Comparison of ENCODE assay signal across 13 cellular contexts in the genomic region with DNA sequence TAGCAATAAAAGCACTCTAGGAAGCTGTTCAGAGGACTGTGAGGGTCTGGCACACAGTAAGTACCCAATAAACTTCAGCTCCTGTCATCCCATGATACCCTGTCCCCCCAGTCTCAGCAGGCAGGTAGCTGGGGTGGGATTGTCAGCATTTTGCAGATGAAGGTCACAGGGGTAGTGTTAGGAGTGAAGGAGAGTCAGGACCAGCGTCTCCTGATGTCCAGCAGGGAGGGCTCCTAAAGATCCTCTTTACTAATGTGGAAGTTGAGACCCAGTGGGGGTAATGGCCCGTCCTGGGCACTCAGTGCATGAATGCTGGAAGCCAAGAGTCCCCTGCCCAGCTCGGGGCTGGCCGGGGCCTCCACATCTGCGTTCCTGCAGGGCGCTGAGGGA. TPM values are rescaled to one million over a fixed set of nuclear protein-coding genes. Genes with fewer than 3 reads are reported as not detected.
DNase-seq lines count a peak whose midpoint lies in the region; ATAC-seq and TF ChIP-seq lines count a peak whose summit lies in the region.
"Had no signal": no experiment of that assay in that cellular context is flagged by ENCODE, and none has a peak within 500 bp of the region (broad histone marks: within the 10 kb centered on the region; RNA-seq: fewer than 3 reads in every experiment).

No MANE protein-coding gene starts in this region.

- H3K9ac ChIP-seq in PC-3 (ENCODE audit: low read length) (peak overlapping the region; percentile 72), duodenal mucosa (ENCODE audit: low read depth in 1 of 2, low read length in 2 of 2) (peak overlapping the region; percentile 18 to 57), neuronal stem cell (ENCODE audit: low read depth, low read length, poor library complexity) (no peak overlapping the region)

- H3K79me2 ChIP-seq in PC-3 (ENCODE audit: low read length), result no peaks in the 10 kb centered on the region

- no peak overlapping the region for H2BK15ac ChIP-seq in neuronal stem cell (ENCODE audit: low read length)

- no TSS peak for BruUV-seq in PC-3 (replicated peaks; lab: Mats Ljungman, UMichigan)

- H4K20me1 ChIP-seq in PC-3 (ENCODE audit: low read length), result no peaks in the 10 kb centered on the region

- no peak overlapping the region for H3K23ac ChIP-seq in neuronal stem cell (ENCODE audit: low read depth, low read length, poor library complexity)

- no peak for ATAC-seq in PC-3

- H4K91ac ChIP-seq in neuronal stem cell (ENCODE audit: low read depth, low read length, poor library complexity), result no peak overlapping the region

- H3K4me1 ChIP-seq in PC-3 (ENCODE audit: insufficient read depth, low read length) (peaks cover 33% of the 10 kb centered on the region), duodenal mucosa (ENCODE audit: control insufficient read depth in 1 of 2, insufficient read depth in 2 of 2, low read length in 2 of 2) (peaks cover 26 to 30% of the 10 kb centered on the region in 2 donors), neuronal stem cell (ENCODE audit: control insufficient read depth in 2 of 2, insufficient read depth in 1 of 2, low read depth in 1 of 2, low read length in 2 of 2) (peaks cover 8 to 11% of the 10 kb centered on the region in 2 donors)

- intact Hi-C loops in PC-3 (cut with micrococcal nuclease), result loop anchor here (2.0 kb wide), 1 partner anchor 15 kb away; no protein-coding TSS in a partner anchor

- POLR2A ChIA-PET in PC-3 (lab: Charles Lee; ENCODE audit: unreplicated experiment), result no interaction called here

- H3K4me2 ChIP-seq in PC-3 (ENCODE audit: low read length), result peak overlapping the region; percentile 86
- H3K4me2 ChIP-seq in neuronal stem cell (ENCODE audit: insufficient read depth, low read length, poor library complexity, severe bottlenecking), result no peak overlapping the region

- H3K18ac ChIP-seq in neuronal stem cell (ENCODE audit: low read length), result peak overlapping the region; percentile 58

- no peak overlapping the region for H4K8ac ChIP-seq in neuronal stem cell (ENCODE audit: low read depth, low read length)

- no peak overlapping the region for H2BK12ac ChIP-seq in neuronal stem cell (ENCODE audit: low read length)

- H3K14ac ChIP-seq in neuronal stem cell (ENCODE audit: low read length), result no peak overlapping the region

- H3K9me3 ChIP-seq in PC-3 (ENCODE audit: low read length), result no peaks in the 10 kb centered on the region
- no peaks in the 10 kb centered on the region for H3K9me3 ChIP-seq in duodenal mucosa (ENCODE audit: control insufficient read depth in 1 of 2, low read length in 2 of 2)
- H3K9me3 ChIP-seq in neuronal stem cell (replicated peaks in 1 of 2; ENCODE audit: control insufficient read depth in 2 of 2, insufficient read depth in 1 of 2, low read depth in 1 of 2, low read length in 2 of 2), result no peaks in the 10 kb centered on the region
- H3K9me3 ChIP-seq: MG63, pancreas, SJSA1 had no signal

- H2AK5ac ChIP-seq in neuronal stem cell (ENCODE audit: low read depth, low read length), result no peak overlapping the region

- H3K79me1 ChIP-seq in neuronal stem cell (ENCODE audit: low read depth, low read length), result no peaks in the 10 kb centered on the region

- H3K4ac ChIP-seq in neuronal stem cell (ENCODE audit: low read length), result no peak overlapping the region

- no peak for TF ChIP-seq CTCF in C4-2B (conservative IDR thresholded peaks at IDR 0.05)
- no peak for TF ChIP-seq CTCF in PC-3 (conservative IDR thresholded peaks at IDR 0.05; ENCODE audit: low read depth, low read length)

- H2AFZ ChIP-seq in PC-3 (ENCODE audit: low read length), result peak overlapping the region; percentile 93; the same call in 1 of the 2 replicates
- peak overlapping the region; percentile 91 for H2AFZ ChIP-seq in neuronal stem cell (ENCODE audit: low read length)

- H2BK5ac ChIP-seq in neuronal stem cell (ENCODE audit: low read length), result peak overlapping the region; percentile 33

- H3F3A ChIP-seq in PC-3 (ENCODE audit: low read length, unreplicated experiment), result peaks cover 9% of the 10 kb centered on the region

- no peak overlapping the region for H2BK120ac ChIP-seq in neuronal stem cell (ENCODE audit: low read depth, low read length)

- H3K27ac ChIP-seq in C4-2B (peak overlapping the region; percentile 80), PC-3 (ENCODE audit: low read length) (peak overlapping the region; percentile 96), duodenal mucosa (ENCODE audit: low read depth, low read length) (peak overlapping the region; percentile 59), neuronal stem cell (replicated peaks; ENCODE audit: low read length) (no peak overlapping the region)
- H3K27ac ChIP-seq: SJSA1 had no signal

- CTCF ChIA-PET in PC-3 (lab: Charles Lee), result interaction anchor here (0.6 to 1.5 kb wide), 4 partner anchors 32 to 193 kb away, joined by 3 to 7 read pairs (median 3); a partner anchor contains a TSS

- H3K4me3 ChIP-seq in PC-3 (ENCODE audit: low read length) (peak overlapping the region; percentile 67), duodenal mucosa (ENCODE audit: low read depth in 1 of 2, low read length in 2 of 2) (peak overlapping the region in 1 of 2 donors; percentile 37), neuronal stem cell (ENCODE audit: low read length in 2 of 2) (no peak overlapping the region)
- H3K4me3 ChIP-seq: SJSA1 had no signal

- H3K27me3 ChIP-seq in PC-3 (ENCODE audit: low read length), result no peaks in the 10 kb centered on the region
- no peaks in the 10 kb centered on the region for H3K27me3 ChIP-seq in duodenal mucosa (ENCODE audit: control insufficient read depth in 1 of 2, insufficient read depth in 2 of 2, low read length in 2 of 2)
- H3K27me3 ChIP-seq in neuronal stem cell (ENCODE audit: control insufficient read depth in 3 of 3, insufficient read depth in 3 of 3, low read depth in 1 of 3, low read length in 3 of 3), result no peaks in the 10 kb centered on the region
- H3K27me3 ChIP-seq: MG63, pancreas, SJSA1 had no signal

- DNase-seq in PC-3, result no peak
- DNase-seq in neuronal stem cell (ENCODE audit: low spot score), result no peak
- DNase-seq in effector CD4-positive, alpha-beta T cell, result no peak
- DNase-seq in activated gamma-delta T cell (lab: John Stamatoyannopoulos, UW), result no peak
- no peak for DNase-seq in NAMALWA (ENCODE audit: low spot score)
- DNase-seq in ureter (ENCODE audit: low spot score), result no peak
- DNase-seq: DND-41 had no signal

- no CpG with 5 or more reads among the region's 6 CpGs for WGBS in neuronal stem cell (ENCODE audit: extremely low coverage in 2 of 2, insufficient read length in 2 of 2, insufficient replicate concordance in 1 of 2), 2 donors

- H3K36me3 ChIP-seq in PC-3 (ENCODE audit: low read depth, low read length) (no peaks in the 10 kb centered on the region), duodenal mucosa (ENCODE audit: control insufficient read depth in 1 of 2, insufficient read depth in 2 of 2, low read length in 2 of 2) (no peaks in the 10 kb centered on the region), neuronal stem cell (replicated peaks in 1 of 2; ENCODE audit: control insufficient read depth in 2 of 2, insufficient read depth in 2 of 2, low read length in 2 of 2) (no peaks in the 10 kb centered on the region)
- H3K36me3 ChIP-seq: MG63, pancreas had no signal

- no peaks in the 10 kb centered on the region for H3K9me2 ChIP-seq in PC-3 (replicated peaks; ENCODE audit: low read length)

RNA-seq across cellular contexts. Expression of a gene that starts 31.3 kb away (rescaled TPM):
- total RNA-seq in PC-3 (2014; rRNA removed), result 0.36 TPM in 1 of 2 replicates, not detected in the other
- 0.04 TPM for polyA plus RNA-seq in neuronal stem cell (2013, experiment 1 of 2)
- polyA plus RNA-seq in neuronal stem cell (2013, experiment 2 of 2), result not detected
- total RNA-seq in ureter, result 5.3 TPM
- total RNA-seq: activated T-cell treated with anti-CD3 and anti-CD28 coated beads, Interleukin-2, amount 50 U/mL, for 72 hours had no signal
